Comparison of ENCODE assay signal across 8 cellular contexts in genomic region chr15:85793641-85794597, GRCh38. TPM values are rescaled to one million over a fixed set of nuclear protein-coding genes. Genes with fewer than 3 reads are reported as not detected.
DNase-seq lines count a peak whose midpoint lies in the region; ATAC-seq and TF ChIP-seq lines count a peak whose summit lies in the region.

No MANE protein-coding gene starts in this region.

- WGBS in transverse colon (ENCODE audit: low coverage in 1 of 2), 2 donors = 0 to 3% methylated on average over 1 to 56 of the region's 56 CpGs

- peaks cover 6% of the 10 kb centered on the region for H3K27me3 Mint-ChIP-seq in activated CD8-positive, alpha-beta T cell treated with anti-CD3 and anti-CD28 coated beads, Interleukin-2, amount 10 ng/mL, durations not matched to agents 7 days and 5 days (ENCODE audit: low read depth)
- peaks cover 0 to 3% (median 0%) of the 10 kb centered on the region in 5 donors for H3K27me3 Mint-ChIP-seq in naive thymus-derived CD4-positive, alpha-beta T cell

- intact Hi-C loops in naive thymus-derived CD4-positive, alpha-beta T cell (cut with micrococcal nuclease) = loop anchor here (1.0 to 10.0 kb wide), 8 partner anchors 9 to 409 kb away; partner anchors contain the start of gene AKAP13 (in 1 of the 2)
- intact Hi-C loops in transverse colon (cut with DNase I; ENCODE audit: low total_unique reads) = no loop called here

- no peaks in the 10 kb centered on the region for H3K9me3 ChIP-seq in naive thymus-derived CD4-positive, alpha-beta T cell (ENCODE audit: control insufficient read depth in 2 of 3, low read length in 3 of 3)
- no peaks in the 10 kb centered on the region for H3K9me3 ChIP-seq in transverse colon

- peaks cover 3% of the 10 kb centered on the region for H3K36me3 Mint-ChIP-seq in activated CD8-positive, alpha-beta T cell treated with anti-CD3 and anti-CD28 coated beads, Interleukin-2, amount 10 ng/mL, durations not matched to agents 7 days and 5 days (ENCODE audit: low read depth)
- peaks cover 0 to 4% (median 0%) of the 10 kb centered on the region in 5 donors for H3K36me3 Mint-ChIP-seq in naive thymus-derived CD4-positive, alpha-beta T cell

- H3K9me3 Mint-ChIP-seq in activated CD8-positive, alpha-beta T cell treated with anti-CD3 and anti-CD28 coated beads, Interleukin-2, amount 10 ng/mL, durations not matched to agents 7 days and 5 days (ENCODE audit: insufficient read depth) = no peaks in the 10 kb centered on the region
- H3K9me3 Mint-ChIP-seq in naive thymus-derived CD4-positive, alpha-beta T cell = no peaks in the 10 kb centered on the region

- TF ChIP-seq CTCF in transverse colon (IDR thresholded peaks at IDR 0.05) = no peak

- POLR2A ChIA-PET in activated CD8-positive, alpha-beta T cell treated with anti-CD3 and anti-CD28 coated beads, Interleukin-2, amount 10 ng/mL, durations not matched to agents 7 days and 5 days (lab: Charles Lee) = interaction anchor here (0.6 to 1.0 kb wide), 2 partner anchors 58 to 69 kb away, joined by 3 read pairs; no protein-coding TSS in a partner anchor
- POLR2A ChIA-PET in naive thymus-derived CD4-positive, alpha-beta T cell (lab: Charles Lee) = interaction anchor here (0.6 to 2.8 kb wide), 7 partner anchors 8 to 106 kb away, joined by 3 to 14 read pairs (median 3); no protein-coding TSS in a partner anchor

- H3K4me3 ChIP-seq in H7 (ENCODE audit: insufficient read depth, low read depth, low read length) (peak overlapping the region; percentile 79), transverse colon (peak overlapping the region; percentile 60 to 94 (median 78))
- peak overlapping the region; percentile 53 for H3K4me3 ChIP-seq in naive thymus-derived CD4-positive, alpha-beta T cell (ENCODE audit: low read length)

- CTCF ChIA-PET in activated CD8-positive, alpha-beta T cell treated with anti-CD3 and anti-CD28 coated beads, Interleukin-2, amount 10 ng/mL, durations not matched to agents 7 days and 5 days (lab: Charles Lee) = interaction anchor here (0.8 to 2.1 kb wide), 4 partner anchors 13 to 65 kb away, joined by 3 to 5 read pairs (median 3); no protein-coding TSS in a partner anchor
- CTCF ChIA-PET in naive thymus-derived CD4-positive, alpha-beta T cell (lab: Charles Lee) = interaction anchor here (0.7 to 0.9 kb wide), 2 partner anchors 15 to 25 kb away, joined by 3 to 4 read pairs; no protein-coding TSS in a partner anchor

- H3K27ac Mint-ChIP-seq in activated CD8-positive, alpha-beta T cell treated with anti-CD3 and anti-CD28 coated beads, Interleukin-2, amount 10 ng/mL, durations not matched to agents 7 days and 5 days = peak overlapping the region; percentile 74
- H3K27ac Mint-ChIP-seq in naive thymus-derived CD4-positive, alpha-beta T cell = peak overlapping the region; percentile 43 to 89 (median 81)

- peaks cover 33% of the 10 kb centered on the region for H3K4me1 Mint-ChIP-seq in activated CD8-positive, alpha-beta T cell treated with anti-CD3 and anti-CD28 coated beads, Interleukin-2, amount 10 ng/mL, durations not matched to agents 7 days and 5 days (ENCODE audit: low read depth)
- H3K4me1 Mint-ChIP-seq in naive thymus-derived CD4-positive, alpha-beta T cell = peaks cover 26 to 57% (median 52%) of the 10 kb centered on the region in 7 donors

- H3K27me3 ChIP-seq in H7 (ENCODE audit: control insufficient read depth, insufficient read depth, low read length) = peaks cover 4% of the 10 kb centered on the region
- no peaks in the 10 kb centered on the region for H3K27me3 ChIP-seq in naive thymus-derived CD4-positive, alpha-beta T cell (ENCODE audit: control insufficient read depth in 2 of 2, insufficient read depth in 2 of 2, low read length in 2 of 2)
- no peaks in the 10 kb centered on the region for H3K27me3 ChIP-seq in transverse colon

- H3K27ac ChIP-seq in naive thymus-derived CD4-positive, alpha-beta T cell (ENCODE audit: low read depth, low read length) = peak overlapping the region; percentile 84
- peak overlapping the region; percentile 90 to 93 (median 92) for H3K27ac ChIP-seq in transverse colon

- peak; percentile 58 for ATAC-seq in activated CD8-positive, alpha-beta T cell treated with anti-CD3 and anti-CD28 coated beads, Interleukin-2, amount 10 ng/mL, durations not matched to agents 7 days and 5 days
- peak; percentile 34 for ATAC-seq in naive thymus-derived CD4-positive, alpha-beta T cell

- H3K36me3 ChIP-seq in H7 (replicated peaks; ENCODE audit: control insufficient read depth, insufficient read depth, low read length) (no peaks in the 10 kb centered on the region), transverse colon (no peaks in the 10 kb centered on the region)
- no peaks in the 10 kb centered on the region for H3K36me3 ChIP-seq in naive thymus-derived CD4-positive, alpha-beta T cell (ENCODE audit: control insufficient read depth in 2 of 3, insufficient read depth in 3 of 3, low read length in 3 of 3)

- peak overlapping the region; percentile 86 for H3K4me3 Mint-ChIP-seq in activated CD8-positive, alpha-beta T cell treated with anti-CD3 and anti-CD28 coated beads, Interleukin-2, amount 10 ng/mL, durations not matched to agents 7 days and 5 days
- H3K4me3 Mint-ChIP-seq in naive thymus-derived CD4-positive, alpha-beta T cell = peak overlapping the region; percentile 71 to 96 (median 94)

- DNase-seq in GM03348 (ENCODE audit: low spot score) = peak; percentile 63
- DNase-seq in H7 = peak; percentile 72
- peak; percentile 30 for DNase-seq in LoVo (ENCODE audit: low spot score)
- peak; percentile 56 for DNase-seq in activated CD8-positive, alpha-beta T cell treated with anti-CD3 and anti-CD28 coated beads, Interleukin-2, amount 10 ng/mL, durations not matched to agents 7 days and 5 days
- peak; percentile 22 to 30 for DNase-seq in erythroblast (lab: John Stamatoyannopoulos, UW)
- DNase-seq in naive thymus-derived CD4-positive, alpha-beta T cell = peak; percentile 13 to 43 (median 35)
- DNase-seq in transverse colon = peak; percentile 53
- no peak for DNase-seq in NCI-H1092 treated with DMSO at 0.1 percent for 48 hours (lab: John Stamatoyannopoulos, UW)

- TF ChIP-seq POLR2A in erythroblast (IDR thresholded peaks at IDR 0.05; ENCODE audit: low read length) (no peak), transverse colon (IDR thresholded peaks at IDR 0.05) (no peak)

- no peak for TF ChIP-seq EP300 in transverse colon (IDR thresholded peaks at IDR 0.05; ENCODE audit: low read depth)

- in situ Hi-C loops in transverse colon (cut with MboI; ENCODE audit: low pct_ligation_motif_present in 1 of 4, low pct_unique_long_range_greater_than_20kb in 1 of 4, low sequenced_read_pairs in 3 of 4) = no loop called here

- peaks cover 22 to 28% of the 10 kb centered on the region in 2 donors for H3K4me1 ChIP-seq in naive thymus-derived CD4-positive, alpha-beta T cell (ENCODE audit: control insufficient read depth in 2 of 2, insufficient read depth in 2 of 2, low read length in 2 of 2)
- H3K4me1 ChIP-seq in transverse colon = peaks cover 18 to 29% (median 22%) of the 10 kb centered on the region in 4 donors

RNA-seq across cellular contexts. Expression of gene KLHL25, which starts 0.8 kb away (rescaled TPM):
- total RNA-seq in H7 (2014; rRNA removed; shearing (Covaris generic)) = 15.8 and 20.8 TPM in 2 replicates
- 1 to 10 TPM; 5.3 TPM for total RNA-seq in activated CD8-positive, alpha-beta T cell treated with anti-CD3 and anti-CD28 coated beads, Interleukin-2, amount 10 ng/mL, durations not matched to agents 7 days and 5 days
- total RNA-seq in naive thymus-derived CD4-positive, alpha-beta T cell = 10 to 100 TPM in 3 of 5 experiments, 1 to 10 TPM in 2; 5.5 to 13.1 (median 10.6) TPM
- 1 to 10 TPM; 1.2 to 4.0 TPM for polyA plus RNA-seq in naive thymus-derived CD4-positive, alpha-beta T cell
- total RNA-seq in transverse colon = 10 to 100 TPM; 10.1 to 36.0 (median 10.8) TPM
